In the genomic region with DNA sequence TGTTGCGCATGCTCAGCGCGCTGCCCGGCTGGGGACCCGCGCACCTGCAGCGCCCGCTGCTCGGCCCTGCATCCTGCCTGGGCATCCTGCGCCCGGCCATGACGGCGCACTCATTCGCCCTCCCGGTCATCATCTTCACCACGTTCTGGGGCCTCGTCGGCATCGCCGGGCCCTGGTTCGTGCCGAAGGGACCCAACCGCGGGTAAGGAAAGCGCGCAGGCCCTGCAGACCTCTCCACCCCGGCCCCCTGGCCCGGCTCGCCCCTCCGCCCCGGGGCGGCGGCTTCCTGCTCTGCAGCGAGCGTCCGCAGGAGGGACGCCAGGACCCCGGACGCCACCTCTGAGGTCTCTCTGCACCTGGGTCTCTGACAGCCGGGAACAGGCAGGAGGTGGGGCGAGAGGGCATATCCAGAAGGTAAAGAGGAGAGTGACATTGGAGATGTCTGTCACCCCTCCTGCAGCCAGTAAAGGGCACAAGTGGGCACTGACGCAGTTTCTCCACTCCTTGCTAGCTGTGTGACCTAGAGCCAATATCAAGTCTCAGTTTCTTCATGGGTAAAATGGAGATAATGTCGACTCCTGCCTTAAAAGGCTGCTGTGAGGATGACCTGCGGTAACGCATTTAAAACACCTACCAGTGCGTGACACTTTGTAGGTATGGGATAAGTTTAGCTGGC, we compare ENCODE assay signal across 1 cellular context.
TF ChIP-seq lines count a peak whose summit lies in the region.

A gene (plus strand): TSS at position 2 of the 676 bp plus-strand sequence. CDS start 97 bp downstream, at position 99.

TF ChIP-seq in HepG2, 621 proteins besides CTCF, POLR2A, EP300 and RAD21 (continued from another document):
- TF ChIP-seq, protein P1, sequence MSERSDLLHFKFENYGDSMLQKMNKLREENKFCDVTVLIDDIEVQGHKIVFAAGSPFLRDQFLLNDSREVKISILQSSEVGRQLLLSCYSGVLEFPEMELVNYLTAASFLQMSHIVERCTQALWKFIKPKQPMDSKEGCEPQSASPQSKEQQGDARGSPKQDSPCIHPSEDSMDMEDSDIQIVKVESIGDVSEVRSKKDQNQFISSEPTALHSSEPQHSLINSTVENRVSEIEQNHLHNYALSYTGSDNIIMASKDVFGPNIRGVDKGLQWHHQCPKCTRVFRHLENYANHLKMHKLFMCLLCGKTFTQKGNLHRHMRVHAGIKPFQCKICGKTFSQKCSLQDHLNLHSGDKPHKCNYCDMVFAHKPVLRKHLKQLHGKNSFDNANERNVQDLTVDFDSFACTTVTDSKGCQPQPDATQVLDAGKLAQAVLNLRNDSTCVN (CRISPR knock-in tag; IDR thresholded peaks at IDR 0.05; ENCODE audit: borderline replicate concordance), result 0 out of 2 replicates have a peak, but pooled peaks have one; percentile 17
- TF ChIP-seq RARG (CRISPR knock-in tag; IDR thresholded peaks at IDR 0.05; ENCODE audit: low read depth) (0 out of 2 replicates have a peak, but pooled peaks have one; percentile 30), ESRRA (CRISPR knock-in tag; IDR thresholded peaks at IDR 0.05; ENCODE audit: low read depth) (peak; percentile 48; the same call in 1 of the 2 replicates), ARNT2 (CRISPR knock-in tag; IDR thresholded peaks at IDR 0.05; ENCODE audit: low read depth) (peak; percentile 49; the same call in 1 of the 2 replicates), ZSCAN31 (CRISPR knock-in tag; IDR thresholded peaks at IDR 0.05; ENCODE audit: low read depth) (peak; percentile 52; the same call in 1 of the 2 replicates), ZNF652 (CRISPR knock-in tag; IDR thresholded peaks at IDR 0.05; ENCODE audit: borderline replicate concordance, low read depth) (no peak), TOE1 (CRISPR knock-in tag; IDR thresholded peaks at IDR 0.05) (no peak), ATF1 (CRISPR knock-in tag; IDR thresholded peaks at IDR 0.05) (no peak)
